In genomic region chr7:100061518-100062193, GRCh38 we compare ENCODE assay signal across 18 cellular contexts.
"Had no signal": no experiment of that assay in that cellular context is flagged by ENCODE, and none has a peak within 500 bp of the region (broad histone marks: within the 10 kb centered on the region; RNA-seq: fewer than 3 reads in every experiment).

No MANE protein-coding gene starts in this region.

- H3K9me3 Mint-ChIP-seq: activated CD4-positive, alpha-beta memory T cell treated with anti-CD3 and anti-CD28 coated beads, Interleukin-2, amount 10 ng/mL, durations not matched to agents 7 days and 5 days; activated naive CD8-positive, alpha-beta T cell treated with anti-CD3 and anti-CD28 coated beads, Interleukin-2, amount 10 ng/mL, durations not matched to agents 7 days and 5 days; activated T-cell treated with anti-CD3 and anti-CD28 coated beads, Interleukin-2, amount 50 U/mL, for 72 hours; immature natural killer cell; WTC11 had no signal

- H3K4me3 Mint-ChIP-seq: activated CD4-positive, alpha-beta memory T cell treated with anti-CD3 and anti-CD28 coated beads, Interleukin-2, amount 10 ng/mL, durations not matched to agents 7 days and 5 days; activated naive CD8-positive, alpha-beta T cell treated with anti-CD3 and anti-CD28 coated beads, Interleukin-2, amount 10 ng/mL, durations not matched to agents 7 days and 5 days; activated T-cell treated with anti-CD3 and anti-CD28 coated beads, Interleukin-2, amount 50 U/mL, for 72 hours; immature natural killer cell; WTC11 had no signal

- H3K27me3 Mint-ChIP-seq: activated CD4-positive, alpha-beta memory T cell treated with anti-CD3 and anti-CD28 coated beads, Interleukin-2, amount 10 ng/mL, durations not matched to agents 7 days and 5 days; activated naive CD8-positive, alpha-beta T cell treated with anti-CD3 and anti-CD28 coated beads, Interleukin-2, amount 10 ng/mL, durations not matched to agents 7 days and 5 days had no signal

- ATAC-seq: activated T-cell treated with anti-CD3 and anti-CD28 coated beads, Interleukin-2, amount 50 U/mL, for 72 hours; heart left ventricle; left cardiac atrium; lower lobe of right lung; WTC11 had no signal

- DNase-seq: activated CD4-positive, alpha-beta memory T cell treated with anti-CD3 and anti-CD28 coated beads, Interleukin-2, amount 10 ng/mL, durations not matched to agents 7 days and 5 days; activated CD4-positive, alpha-beta T cell treated with anti-CD3 and anti-CD28 coated beads for 4 hours; activated gamma-delta T cell; activated naive CD8-positive, alpha-beta T cell treated with anti-CD3 and anti-CD28 coated beads, Interleukin-2, amount 10 ng/mL, durations not matched to agents 7 days and 5 days; activated T-cell treated with anti-CD3 and anti-CD28 coated beads, Interleukin-2, amount 50 U/mL, for 72 hours; anterior cingulate cortex; brain microvascular endothelial cell; cerebellar nuclear complex; effector CD8-positive, alpha-beta T cell; foreskin melanocyte; heart left ventricle; immature natural killer cell; left cardiac atrium; lower lobe of right lung; stimulated activated CD4-positive, alpha-beta T cell treated with anti-CD3 and anti-CD28 coated beads, Interleukin-12 subunit alpha, Interleukin-12 subunit beta, amount 100 ng/mL, for 4 hours; stimulated activated CD4-positive, alpha-beta T cell treated with anti-CD3 and anti-CD28 coated beads, Interleukin-2, amount 100 ng/mL, for 24 hours; tibial artery had no signal

- H3K27ac Mint-ChIP-seq: activated CD4-positive, alpha-beta memory T cell treated with anti-CD3 and anti-CD28 coated beads, Interleukin-2, amount 10 ng/mL, durations not matched to agents 7 days and 5 days; activated naive CD8-positive, alpha-beta T cell treated with anti-CD3 and anti-CD28 coated beads, Interleukin-2, amount 10 ng/mL, durations not matched to agents 7 days and 5 days; activated T-cell treated with anti-CD3 and anti-CD28 coated beads, Interleukin-2, amount 50 U/mL, for 72 hours; WTC11 had no signal

- H3K4me1 Mint-ChIP-seq: activated CD4-positive, alpha-beta memory T cell treated with anti-CD3 and anti-CD28 coated beads, Interleukin-2, amount 10 ng/mL, durations not matched to agents 7 days and 5 days; immature natural killer cell; WTC11 had no signal
